Comparison of ENCODE assay signal across 9 cellular contexts in genomic region chr3:53709856-53710674, GRCh38.
DNase-seq lines count a peak whose midpoint lies in the region; ATAC-seq and TF ChIP-seq lines count a peak whose summit lies in the region.
"Had no signal": no experiment of that assay in that cellular context is flagged by ENCODE, and none has a peak within 500 bp of the region (broad histone marks: within the 10 kb centered on the region; RNA-seq: fewer than 3 reads in every experiment).

No MANE protein-coding gene starts in this region.

- DNase-seq in NCI-H1436 (lab: John Stamatoyannopoulos, UW) (peak; percentile 41), NCI-H1436 treated with DMSO at 0.1 percent for 48 hours (lab: John Stamatoyannopoulos, UW) (no peak), NOMO-1 (lab: John Stamatoyannopoulos, UW; ENCODE audit: unreplicated experiment in 2 of 2) (peak; percentile 43 to 68), epithelial cell of esophagus (ENCODE audit: low read depth) (peak; percentile 66), mucosa of descending colon (peak in 2 of 3 donors; percentile 66 to 77)
- peak; percentile 18 for DNase-seq in activated CD8-positive, alpha-beta memory T cell treated with anti-CD3 and anti-CD28 coated beads, Interleukin-2, amount 50 U/mL, for 24 hours (ENCODE audit: extremely low read depth)
- DNase-seq in stimulated activated CD8-positive, alpha-beta memory T cell treated with anti-CD3 and anti-CD28 coated beads, Interleukin-7, amount 100 ng/mL, for 1 hour (ENCODE audit: low read depth in 2 of 2): peak; percentile 6 to 22

- no peaks in the 10 kb centered on the region for H3K9me3 ChIP-seq in mucosa of descending colon
- H3K9me3 ChIP-seq: BLaER1 treated with 17β-estradiol and CSF1 and Interleukin-3, amounts not matched to agents 10 nM and 100 nM had no signal

- no peaks in the 10 kb centered on the region for H3K36me3 ChIP-seq in mucosa of descending colon (ENCODE audit: low read depth)
- H3K36me3 ChIP-seq: BLaER1 treated with 17β-estradiol and CSF1 and Interleukin-3, amounts not matched to agents 10 nM and 100 nM had no signal

- no peaks in the 10 kb centered on the region for H3K4me1 ChIP-seq in mucosa of descending colon (ENCODE audit: low read depth)

- ATAC-seq in HG03175 (IDR thresholded peaks at IDR 0.05; ENCODE audit: unreplicated experiment) (peak; percentile 64), mucosa of descending colon (peak; percentile 88)

- intact Hi-C loops in mucosa of descending colon (cut with DNase I, micrococcal nuclease): loop anchor here (5.0 kb wide), 2 partner anchors 333 to 413 kb away; no protein-coding TSS in a partner anchor

- TF ChIP-seq CTCF in epithelial cell of esophagus (IDR thresholded peaks at IDR 0.05; ENCODE audit: insufficient read depth, low read depth, low read length, missing control alignments) (peak; percentile 78), mucosa of descending colon (IDR thresholded peaks at IDR 0.05) (peak; percentile 62)

- no peak overlapping the region for H3K4me3 ChIP-seq in epithelial cell of esophagus (ENCODE audit: low read length)
- H3K4me3 ChIP-seq in mucosa of descending colon: no peak overlapping the region
- H3K4me3 ChIP-seq: BLaER1 treated with 17β-estradiol and CSF1 and Interleukin-3, amounts not matched to agents 10 nM and 100 nM had no signal
